ENCODE assay signal across 1 cellular context in genomic region chr15:92902723-92903587, GRCh38.
TF ChIP-seq lines count a peak whose summit lies in the region.

No MANE protein-coding gene starts in this region.

TF ChIP-seq in SK-N-SH, 30 proteins besides CTCF, POLR2A, EP300 and RAD21 (continued from another document):
- TF ChIP-seq PBX3 (IDR thresholded peaks at IDR 0.05), result no peak
- TF ChIP-seq JUND (IDR thresholded peaks at IDR 0.05), result no peak
- TF ChIP-seq IRF3 (IDR thresholded peaks at IDR 0.05; ENCODE audit: low read depth, low read length), result no peak
- TF ChIP-seq FOSL2 (IDR thresholded peaks at IDR 0.05; ENCODE audit: borderline replicate concordance, low read depth), result no peak
- no peak for TF ChIP-seq NRF1 (IDR thresholded peaks at IDR 0.05; ENCODE audit: low read depth, low read length)
- no peak for TF ChIP-seq FOXM1 (IDR thresholded peaks at IDR 0.05; ENCODE audit: low read depth)
- no peak for TF ChIP-seq TCF12 (IDR thresholded peaks at IDR 0.05)
- TF ChIP-seq TEAD4 (IDR thresholded peaks at IDR 0.05; ENCODE audit: borderline replicate concordance, insufficient read depth), result no peak
